ENCODE assay signal across 11 cellular contexts in genomic region chr6:15512126-15512525, GRCh38.
DNase-seq lines count a peak whose midpoint lies in the region; TF ChIP-seq lines count a peak whose summit lies in the region.
"Had no signal": no experiment of that assay in that cellular context is flagged by ENCODE, and none has a peak within 500 bp of the region (broad histone marks: within the 10 kb centered on the region; RNA-seq: fewer than 3 reads in every experiment).

No MANE protein-coding gene starts in this region.

- H3F3A ChIP-seq in OCI-LY1 (ENCODE audit: insufficient read depth, low read length): no peaks in the 10 kb centered on the region

- H3K9me2 ChIP-seq in OCI-LY1 (ENCODE audit: low read depth, low read length): no peaks in the 10 kb centered on the region

- no peaks in the 10 kb centered on the region for H4K20me1 ChIP-seq in OCI-LY1 (ENCODE audit: insufficient read depth, low read length)

- no peak overlapping the region for H3K4me3 ChIP-seq in OCI-LY1 (ENCODE audit: low read depth, low read length, poor library complexity, severe bottlenecking)
- no peak overlapping the region for H3K4me3 ChIP-seq in epithelial cell of proximal tubule (ENCODE audit: low read depth, low read length)
- no peak overlapping the region for H3K4me3 ChIP-seq in uterus
- H3K4me3 ChIP-seq: upper lobe of left lung had no signal

- H3K4me1 ChIP-seq in OCI-LY1 (ENCODE audit: insufficient read depth, low read length, severe bottlenecking) (peaks cover 18% of the 10 kb centered on the region), uterus (no peaks in the 10 kb centered on the region)

- TF ChIP-seq POLR2A in uterus (IDR thresholded peaks at IDR 0.05): no peak

- TF ChIP-seq CTCF in OCI-LY1 (IDR thresholded peaks at IDR 0.05; ENCODE audit: low read length): peak; percentile 43; the same call in 1 of the 2 replicates
- TF ChIP-seq CTCF in epithelial cell of proximal tubule (conservative IDR thresholded peaks at IDR 0.05; ENCODE audit: low read depth, low read length): peak; percentile 43
- no peak for TF ChIP-seq CTCF in uterus (IDR thresholded peaks at IDR 0.05)

- H3K27ac ChIP-seq in OCI-LY1 (ENCODE audit: low read depth, low read length, poor library complexity, severe bottlenecking) (no peak overlapping the region), uterus (no peak overlapping the region)
- H3K27ac ChIP-seq: upper lobe of left lung had no signal

- no peaks in the 10 kb centered on the region for H3K9me3 ChIP-seq in OCI-LY1 (ENCODE audit: low read length)
- H3K9me3 ChIP-seq in uterus: no peaks in the 10 kb centered on the region
- H3K9me3 ChIP-seq: upper lobe of left lung had no signal

- DNase-seq in DMS53 (lab: John Stamatoyannopoulos, UW) (peak; percentile 35), DMS53 treated with DMSO at 0.1 percent for 48 hours (lab: John Stamatoyannopoulos, UW; ENCODE audit: unreplicated experiment) (no peak), epithelial cell of proximal tubule (ENCODE audit: low read depth) (no peak), posterior cingulate gyrus (peak in 6 of 10 donors; percentile 57 to 91 (median 74)), NCI-H1092 (lab: John Stamatoyannopoulos, UW) (no peak), uterus (no peak), AG08396 (ENCODE audit: low spot score) (no peak)
- DNase-seq: activated B cell treated with CpG ODN at 0.5 μM for 24 hours, NCI-H2171 treated with DMSO at 0.1 percent for 48 hours, upper lobe of left lung had no signal

- H3K79me2 ChIP-seq in OCI-LY1 (ENCODE audit: insufficient read depth, low read length): no peaks in the 10 kb centered on the region

- H3K36me3 ChIP-seq in OCI-LY1 (ENCODE audit: insufficient read depth, low read length): no peaks in the 10 kb centered on the region
- no peaks in the 10 kb centered on the region for H3K36me3 ChIP-seq in uterus

- no peak overlapping the region for H2AFZ ChIP-seq in OCI-LY1 (ENCODE audit: low read length)

- intact Hi-C loops in posterior cingulate gyrus (cut with DNase I) (no loop called here), uterus (cut with DNase I; ENCODE audit: low total_unique reads) (no loop called here)

- H3K27me3 ChIP-seq in OCI-LY1 (ENCODE audit: insufficient read depth, low read length): no peaks in the 10 kb centered on the region
- no peaks in the 10 kb centered on the region for H3K27me3 ChIP-seq in uterus
- H3K27me3 ChIP-seq: upper lobe of left lung had no signal

- no peak overlapping the region for H3K4me2 ChIP-seq in OCI-LY1 (ENCODE audit: low read length)

- no peak overlapping the region for H3K9ac ChIP-seq in OCI-LY1 (ENCODE audit: low read length)

Comparison
In these comparisons a context has a peak if more than half of its experiments do, and no peak if none do; other contexts are left out.
1. DNase-seq: peak in DMS53 (single experiment) and posterior cingulate gyrus (6 of 10); none in DMS53 treated with DMSO at 0.1 percent for 48 hours (single experiment), epithelial cell of proximal tubule (single experiment), NCI-H1092 (single experiment), uterus (0 of 2) and AG08396 (single experiment).
2. CTCF ChIP-seq: peak in OCI-LY1 (single experiment) and epithelial cell of proximal tubule (single experiment); none in uterus (0 of 4).